Comparison of ENCODE assay signal across 9 cellular contexts in the genomic region with DNA sequence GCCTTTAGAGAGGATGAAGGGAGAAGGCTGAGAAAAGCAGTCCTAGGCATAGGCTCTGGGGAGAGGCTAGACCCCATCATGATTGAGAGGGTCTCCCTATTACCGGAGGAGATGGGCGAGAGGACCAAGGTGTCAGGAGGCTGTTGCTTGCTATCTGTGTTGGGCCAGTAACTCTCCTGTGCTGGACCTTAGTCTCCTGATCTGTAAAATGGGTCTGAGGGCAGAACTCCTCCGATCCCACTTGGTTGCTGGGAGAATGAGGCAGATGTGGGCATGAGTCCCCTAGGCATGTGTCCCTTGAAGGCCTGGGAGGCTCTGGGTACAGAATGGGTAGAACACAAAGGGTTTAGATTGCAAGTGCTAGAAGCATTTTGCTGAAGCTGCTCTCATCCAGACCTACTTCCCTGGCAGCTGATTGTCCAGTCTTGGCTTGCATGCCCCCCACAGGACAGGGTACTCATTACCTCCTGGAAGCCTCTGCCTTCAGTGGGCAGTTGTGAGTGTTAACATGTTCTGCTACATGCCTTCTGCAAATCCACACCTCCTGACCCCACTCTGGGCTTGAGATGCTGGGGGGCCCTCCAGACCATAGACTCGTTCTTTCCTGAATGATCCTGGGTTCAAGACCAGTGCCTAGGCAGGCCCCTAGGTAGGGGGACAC. TPM values are rescaled to one million over a fixed set of nuclear protein-coding genes. Genes with fewer than 3 reads are reported as not detected.
DNase-seq lines count a peak whose midpoint lies in the region; ATAC-seq and TF ChIP-seq lines count a peak whose summit lies in the region.
"Had no signal": no experiment of that assay in that cellular context is flagged by ENCODE, and none has a peak within 500 bp of the region (broad histone marks: within the 10 kb centered on the region; RNA-seq: fewer than 3 reads in every experiment).

No MANE protein-coding gene starts in this region.

- H3K27me3 ChIP-seq in RWPE2 (ENCODE audit: insufficient read depth, poor library complexity, severe bottlenecking) (no peaks in the 10 kb centered on the region), gastroesophageal sphincter (no peaks in the 10 kb centered on the region), gastrocnemius medialis (no peaks in the 10 kb centered on the region)

- no peak for ATAC-seq in RWPE2 (ENCODE audit: low read depth)
- ATAC-seq in gastroesophageal sphincter: no peak
- ATAC-seq in gastrocnemius medialis: no peak
- no peak for ATAC-seq in GM21529 (IDR thresholded peaks at IDR 0.05; ENCODE audit: unreplicated experiment)

- H3K27ac ChIP-seq in RWPE2 (ENCODE audit: poor library complexity, severe bottlenecking) (peak overlapping the region; percentile 84), gastroesophageal sphincter (peak overlapping the region; percentile 92 to 99 (median 96)), gastrocnemius medialis (peak overlapping the region; percentile 13 to 100 (median 98))

- peaks cover 60% of the 10 kb centered on the region for H3K4me1 Mint-ChIP-seq in Calu3 (ENCODE audit: low read depth, unreplicated experiment)

- TF ChIP-seq CTCF in Calu3 (IDR thresholded peaks at IDR 0.05; ENCODE audit: unreplicated experiment) (no peak), RWPE2 (IDR thresholded peaks at IDR 0.05; ENCODE audit: poor library complexity, severe bottlenecking) (no peak), gastroesophageal sphincter (IDR thresholded peaks at IDR 0.05) (no peak), gastrocnemius medialis (IDR thresholded peaks at IDR 0.05 in 4 of 5, conservative IDR thresholded peaks at IDR 0.05 in 1 of 5) (no peak)

- no peaks in the 10 kb centered on the region for H3K9me3 Mint-ChIP-seq in Calu3 (ENCODE audit: low read depth, unreplicated experiment)

- no CpG with 5 or more reads among the region's 4 CpGs for WGBS in gastroesophageal sphincter (ENCODE audit: low coverage in 1 of 2), 2 donors

- no peaks in the 10 kb centered on the region for H3K27me3 Mint-ChIP-seq in Calu3 (ENCODE audit: unreplicated experiment)

- H3K36me3 ChIP-seq in RWPE2 (ENCODE audit: low read depth): no peaks in the 10 kb centered on the region
- no peaks in the 10 kb centered on the region for H3K36me3 ChIP-seq in gastroesophageal sphincter
- no peaks in the 10 kb centered on the region for H3K36me3 ChIP-seq in gastrocnemius medialis

- H3K4me3 Mint-ChIP-seq in Calu3 (ENCODE audit: low read depth, unreplicated experiment): peak overlapping the region; percentile 70

- in situ Hi-C loops in gastrocnemius medialis (cut with MboI; ENCODE audit: low sequenced_read_pairs in 4 of 4): no loop called here

- H3K9me3 ChIP-seq in RWPE2 (ENCODE audit: severe bottlenecking) (no peaks in the 10 kb centered on the region), gastroesophageal sphincter (no peaks in the 10 kb centered on the region), gastrocnemius medialis (no peaks in the 10 kb centered on the region)

- intact Hi-C loops in Calu3 (cut with micrococcal nuclease; ENCODE audit: unreplicated experiment): loop anchor here (5.0 kb wide), 2 partner anchors 39 to 101 kb away; no protein-coding TSS in a partner anchor
- intact Hi-C loops in gastrocnemius medialis (cut with DNase I; ENCODE audit: low total_unique reads): loop anchor here (5.0 kb wide), 1 partner anchor 316 kb away; no protein-coding TSS in a partner anchor

- no peak for TF ChIP-seq EP300 in gastroesophageal sphincter (IDR thresholded peaks at IDR 0.05)

- no peak overlapping the region for H3K4me3 ChIP-seq in RWPE2 (ENCODE audit: severe bottlenecking)
- peak overlapping the region in 1 of 2 donors; percentile 74 for H3K4me3 ChIP-seq in gastroesophageal sphincter
- H3K4me3 ChIP-seq in gastrocnemius medialis: peak overlapping the region in 1 of 4 donors; percentile 16

- CTCF ChIA-PET in Calu3 (lab: Charles Lee) (interaction anchor here (1.0 kb wide), 2 partner anchors 21 to 122 kb away, joined by 4 to 5 read pairs; no protein-coding TSS in a partner anchor), HEK293T (lab: Yijun Ruan, JAX) (no interaction called here)

- H3K4me1 ChIP-seq in RWPE2 (ENCODE audit: insufficient read depth, poor library complexity, severe bottlenecking) (peaks cover 25% of the 10 kb centered on the region), gastroesophageal sphincter (peaks cover 10 to 74% (median 62%) of the 10 kb centered on the region in 3 donors), gastrocnemius medialis (peaks cover 59 to 66% of the 10 kb centered on the region in 2 donors)

- no peak for DNase-seq in Calu3
- no peak for DNase-seq in RWPE2 (ENCODE audit: low spot score)
- no peak for DNase-seq in gastrocnemius medialis
- no peak for DNase-seq in AML-193 (lab: John Stamatoyannopoulos, UW)
- no peak for DNase-seq in effector CD8-positive, alpha-beta T cell (lab: John Stamatoyannopoulos, UW)
- no peak for DNase-seq in HEK293T (ENCODE audit: extremely low spot score)
- DNase-seq: activated CD4-positive, alpha-beta T cell treated with anti-CD3 and anti-CD28 coated beads, Interleukin-2, amount 50 U/mL, for 4 hours had no signal

- POLR2A ChIA-PET in HEK293T (lab: Yijun Ruan, JAX): interaction anchor here (0.9 kb wide), 1 partner anchor 151 kb away, joined by 5 read pairs; no protein-coding TSS in a partner anchor

- BruUV-seq in Calu3 (replicated peaks; lab: Mats Ljungman, UMichigan): no TSS peak

- no peak for TF ChIP-seq POLR2A in gastroesophageal sphincter (IDR thresholded peaks at IDR 0.05)
- TF ChIP-seq POLR2A in gastrocnemius medialis (IDR thresholded peaks at IDR 0.05): no peak

- H3K27ac Mint-ChIP-seq in Calu3 (ENCODE audit: unreplicated experiment): peak overlapping the region; percentile 44

- peaks cover 53% of the 10 kb centered on the region for H3K36me3 Mint-ChIP-seq in Calu3 (ENCODE audit: insufficient read depth, unreplicated experiment)

TF ChIP-seq in HEK293T, 16 proteins besides CTCF, POLR2A, EP300 and RAD21:
- TF ChIP-seq L3MBTL2 (conservative IDR thresholded peaks at IDR 0.05) (no peak), SP1 (IDR thresholded peaks at IDR 0.05) (no peak), LEF1 (IDR thresholded peaks at IDR 0.05; ENCODE audit: borderline replicate concordance) (no peak), ZNF384 (IDR thresholded peaks at IDR 0.05) (no peak), TARDBP (IDR thresholded peaks at IDR 0.05) (no peak), ELF4 (IDR thresholded peaks at IDR 0.05) (no peak), FOXA1 (IDR thresholded peaks at IDR 0.05) (no peak), SUZ12 (IDR thresholded peaks at IDR 0.05) (no peak), FOXM1 (IDR thresholded peaks at IDR 0.05; ENCODE audit: borderline replicate concordance) (no peak), ARNT (IDR thresholded peaks at IDR 0.05) (no peak), BHLHE40 (IDR thresholded peaks at IDR 0.05; ENCODE audit: borderline replicate concordance) (no peak), FOXK2 (IDR thresholded peaks at IDR 0.05) (no peak), CTBP1 (IDR thresholded peaks at IDR 0.05; ENCODE audit: borderline replicate concordance) (no peak), HDGF (IDR thresholded peaks at IDR 0.05; ENCODE audit: borderline replicate concordance) (no peak), NFRKB (IDR thresholded peaks at IDR 0.05) (no peak)
- TF ChIP-seq, protein P1, sequence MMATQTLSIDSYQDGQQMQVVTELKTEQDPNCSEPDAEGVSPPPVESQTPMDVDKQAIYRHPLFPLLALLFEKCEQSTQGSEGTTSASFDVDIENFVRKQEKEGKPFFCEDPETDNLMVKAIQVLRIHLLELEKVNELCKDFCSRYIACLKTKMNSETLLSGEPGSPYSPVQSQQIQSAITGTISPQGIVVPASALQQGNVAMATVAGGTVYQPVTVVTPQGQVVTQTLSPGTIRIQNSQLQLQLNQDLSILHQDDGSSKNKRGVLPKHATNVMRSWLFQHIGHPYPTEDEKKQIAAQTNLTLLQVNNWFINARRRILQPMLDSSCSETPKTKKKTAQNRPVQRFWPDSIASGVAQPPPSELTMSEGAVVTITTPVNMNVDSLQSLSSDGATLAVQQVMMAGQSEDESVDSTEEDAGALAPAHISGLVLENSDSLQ (IDR thresholded peaks at IDR 0.05): no peak
TF ChIP-seq in HEK293T: peak in this region for 0.

RNA-seq across cellular contexts. Expression of a gene that starts 4.4 kb away (rescaled TPM):
- total RNA-seq in Calu3 (2022) (20.3 and 23.5 TPM in 2 replicates), gastroesophageal sphincter (10 to 100 TPM; 36.3 to 79.2 (median 67.1) TPM), gastrocnemius medialis (10 to 100 TPM; 22.7 to 37.5 (median 31.7) TPM)
